In the genomic region with DNA sequence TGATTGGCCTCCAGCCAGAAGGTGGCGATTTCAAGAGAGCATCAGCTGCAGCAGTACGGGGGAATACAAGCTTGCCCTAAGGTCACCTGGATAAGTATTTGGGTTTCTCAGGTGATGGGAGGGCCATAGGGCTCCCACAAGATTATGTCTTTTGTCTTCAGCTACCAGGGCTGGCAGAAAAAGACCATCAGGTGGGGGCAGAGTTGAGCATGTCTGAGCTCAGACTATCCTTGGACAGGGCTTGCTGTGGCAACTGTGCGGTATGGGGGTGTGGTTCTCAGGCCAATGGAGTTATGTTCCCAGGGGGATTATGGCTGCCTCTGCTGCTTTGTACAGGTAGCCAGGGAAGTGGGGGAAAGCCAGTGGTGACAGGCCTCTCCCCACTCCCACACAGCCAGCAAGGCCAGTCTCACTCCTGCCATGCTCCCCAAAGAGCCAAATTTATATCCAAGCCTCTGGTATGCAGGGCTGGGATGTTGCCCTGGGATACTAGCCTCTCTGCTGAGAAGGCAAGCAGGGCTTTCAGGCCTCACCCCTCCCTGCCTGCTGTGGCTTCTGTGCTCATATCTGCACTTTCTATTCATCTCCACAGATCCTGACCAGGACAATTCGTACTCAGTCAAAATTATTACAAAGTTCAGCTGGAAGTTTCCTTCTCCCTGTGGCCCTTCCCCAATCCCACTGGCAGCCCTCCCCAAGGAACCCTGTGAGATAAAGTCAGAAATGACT, we compare ENCODE assay signal across 16 cellular contexts. TPM values are rescaled to one million over a fixed set of nuclear protein-coding genes. Genes with fewer than 3 reads are reported as not detected.
A peak's percentile ranks its signal among the peaks of the same experiment; 100 is the strongest.
DNase-seq lines count a peak whose midpoint lies in the region; ATAC-seq and TF ChIP-seq lines count a peak whose summit lies in the region.
"Had no signal": no experiment of that assay in that cellular context is flagged by ENCODE, and none has a peak within 500 bp of the region (broad histone marks: within the 10 kb centered on the region; RNA-seq: fewer than 3 reads in every experiment).

No MANE protein-coding gene starts in this region.

- peak overlapping the region; percentile 95 for H3K27ac Mint-ChIP-seq in activated naive CD4-positive, alpha-beta T cell treated with anti-CD3 and anti-CD28 coated beads, Interleukin-2, amount 50 U/mL, for 24 hours
- H3K27ac Mint-ChIP-seq in brain = peak overlapping the region in 3 of 5 experiments; percentile 22 to 80 (median 33)
- H3K27ac Mint-ChIP-seq in stimulated activated memory B cell treated with anti-CD40 and anti-IgM and Interleukin-4, amounts not matched to agents 10 μg/mL and 1 μg/mL and 100 μg/mL, for 72 hours = peak overlapping the region; percentile 88

- no peak overlapping the region for H3K27ac ChIP-seq in OCI-LY3 (ENCODE audit: low read length)
- H3K27ac ChIP-seq in RWPE1 = no peak overlapping the region
- H3K27ac ChIP-seq in lower lobe of right lung = no peak overlapping the region
- H3K27ac ChIP-seq: VCaP had no signal

- peaks cover 46% of the 10 kb centered on the region for H3K4me1 Mint-ChIP-seq in activated naive CD4-positive, alpha-beta T cell treated with anti-CD3 and anti-CD28 coated beads, Interleukin-2, amount 50 U/mL, for 24 hours
- no peaks in the 10 kb centered on the region for H3K4me1 Mint-ChIP-seq in brain
- H3K4me1 Mint-ChIP-seq in stimulated activated memory B cell treated with anti-CD40 and anti-IgM and Interleukin-4, amounts not matched to agents 10 μg/mL and 1 μg/mL and 100 μg/mL, for 72 hours = peaks cover 43% of the 10 kb centered on the region

- CTCF ChIA-PET in RWPE1 (lab: Yijun Ruan, JAX) = interaction anchor here (1.0 kb wide), 1 partner anchor 175 kb away, joined by 3 read pairs; no protein-coding TSS in a partner anchor

- H3K27me3 ChIP-seq in OCI-LY3 (ENCODE audit: low read depth, low read length) = no peaks in the 10 kb centered on the region
- H3K27me3 ChIP-seq in lower lobe of right lung (ENCODE audit: low read depth) = no peaks in the 10 kb centered on the region

- no peaks in the 10 kb centered on the region for H3K79me2 ChIP-seq in OCI-LY3 (ENCODE audit: low read length)

- no peak for ATAC-seq in stimulated activated memory B cell treated with anti-CD40 and anti-IgM and Interleukin-4, amounts not matched to agents 10 μg/mL and 1 μg/mL and 100 μg/mL, for 72 hours
- ATAC-seq in lower lobe of right lung (no peak), HG03108 (IDR thresholded peaks at IDR 0.05; ENCODE audit: unreplicated experiment) (no peak)

- H3K9me3 Mint-ChIP-seq in activated naive CD4-positive, alpha-beta T cell treated with anti-CD3 and anti-CD28 coated beads, Interleukin-2, amount 50 U/mL, for 24 hours = no peaks in the 10 kb centered on the region
- peaks cover 19 to 34% (median 32%) of the 10 kb centered on the region in 5 experiments for H3K9me3 Mint-ChIP-seq in brain
- H3K9me3 Mint-ChIP-seq in stimulated activated memory B cell treated with anti-CD40 and anti-IgM and Interleukin-4, amounts not matched to agents 10 μg/mL and 1 μg/mL and 100 μg/mL, for 72 hours = peaks cover 15% of the 10 kb centered on the region

- POLR2A ChIA-PET in RWPE1 (lab: Yijun Ruan, JAX; ENCODE audit: low non-redundant PET) = no interaction called here

- no peaks in the 10 kb centered on the region for H4K20me1 ChIP-seq in OCI-LY3 (ENCODE audit: insufficient read depth, low read length)

- H2AFZ ChIP-seq in OCI-LY3 (ENCODE audit: low read depth, low read length) = no peak overlapping the region

- H3K36me3 ChIP-seq in OCI-LY3 (replicated peaks; ENCODE audit: low read depth, low read length) = no peaks in the 10 kb centered on the region
- no peaks in the 10 kb centered on the region for H3K36me3 ChIP-seq in lower lobe of right lung

- H3K36me3 Mint-ChIP-seq in activated naive CD4-positive, alpha-beta T cell treated with anti-CD3 and anti-CD28 coated beads, Interleukin-2, amount 50 U/mL, for 24 hours = peaks cover 29% of the 10 kb centered on the region
- no peaks in the 10 kb centered on the region for H3K36me3 Mint-ChIP-seq in brain
- H3K36me3 Mint-ChIP-seq in stimulated activated memory B cell treated with anti-CD40 and anti-IgM and Interleukin-4, amounts not matched to agents 10 μg/mL and 1 μg/mL and 100 μg/mL, for 72 hours = peaks cover 53% of the 10 kb centered on the region

- no peak overlapping the region for H3K9ac ChIP-seq in OCI-LY3 (ENCODE audit: low read length)

- TF ChIP-seq CTCF in OCI-LY3 (IDR thresholded peaks at IDR 0.05; ENCODE audit: low read depth, low read length) (peak; percentile 12; the same call in 1 of the 2 replicates), brain (conservative IDR thresholded peaks at IDR 0.05) (no peak), RWPE1 (conservative IDR thresholded peaks at IDR 0.05; ENCODE audit: low read depth) (no peak), lower lobe of right lung (IDR thresholded peaks at IDR 0.05) (no peak)

- no peak for DNase-seq in activated naive CD4-positive, alpha-beta T cell treated with anti-CD3 and anti-CD28 coated beads, Interleukin-2, amount 50 U/mL, for 16 hours
- DNase-seq in RWPE1 (ENCODE audit: low spot score) = no peak
- DNase-seq in lower lobe of right lung = no peak
- DNase-seq: DMS 273 treated with DMSO at 0.1 percent for 48 hours, immature natural killer cell, MM.1S, mucosa of descending colon had no signal

- intact Hi-C loops in lower lobe of right lung (cut with DNase I) = loop anchor here (5.0 kb wide), 1 partner anchor 179 kb away; no protein-coding TSS in a partner anchor

- H3K4me3 Mint-ChIP-seq in activated naive CD4-positive, alpha-beta T cell treated with anti-CD3 and anti-CD28 coated beads, Interleukin-2, amount 50 U/mL, for 24 hours = peak overlapping the region; percentile 61
- H3K4me3 Mint-ChIP-seq in brain = no peak overlapping the region
- no peak overlapping the region for H3K4me3 Mint-ChIP-seq in stimulated activated memory B cell treated with anti-CD40 and anti-IgM and Interleukin-4, amounts not matched to agents 10 μg/mL and 1 μg/mL and 100 μg/mL, for 72 hours

- H3K9me3 ChIP-seq in OCI-LY3 (ENCODE audit: insufficient read depth, low read length) (no peaks in the 10 kb centered on the region), lower lobe of right lung (peaks cover 9% of the 10 kb centered on the region)

- H3K4me2 ChIP-seq in OCI-LY3 (ENCODE audit: low read length) = no peak overlapping the region

- H3K27me3 Mint-ChIP-seq in activated naive CD4-positive, alpha-beta T cell treated with anti-CD3 and anti-CD28 coated beads, Interleukin-2, amount 50 U/mL, for 24 hours = no peaks in the 10 kb centered on the region
- H3K27me3 Mint-ChIP-seq in brain = peaks cover 12% of the 10 kb centered on the region
- no peaks in the 10 kb centered on the region for H3K27me3 Mint-ChIP-seq in stimulated activated memory B cell treated with anti-CD40 and anti-IgM and Interleukin-4, amounts not matched to agents 10 μg/mL and 1 μg/mL and 100 μg/mL, for 72 hours

- H3K4me3 ChIP-seq in OCI-LY3 (ENCODE audit: low read length) (no peak overlapping the region), lower lobe of right lung (no peak overlapping the region)
- H3K4me3 ChIP-seq: mucosa of descending colon had no signal

- H3K4me1 ChIP-seq in OCI-LY3 (ENCODE audit: low read length) (peaks cover 41% of the 10 kb centered on the region), lower lobe of right lung (no peaks in the 10 kb centered on the region)

RNA-seq across cellular contexts. Expression of a gene that starts 26.7 kb away (rescaled TPM):
- 0.49 TPM for polyA plus RNA-seq in brain (ENCODE audit: insufficient read depth, low read depth, low replicate concordance)
- total RNA-seq in lower lobe of right lung = 24.1 TPM
- total RNA-seq: progenitor cell of endocrine pancreas, SK-MEL-5 had no signal

RNA-seq across cellular contexts. Expression of a gene that starts 40.9 kb away (rescaled TPM):
- polyA plus RNA-seq in brain (ENCODE audit: insufficient read depth, low read depth, low replicate concordance) = not detected
- total RNA-seq in lower lobe of right lung = 1.4 TPM
- total RNA-seq: frontal cortex, progenitor cell of endocrine pancreas, SK-MEL-5 had no signal

Comparison
In these comparisons a context has a peak if more than half of its experiments do, and no peak if none do; other contexts are left out.
1. H3K27ac Mint-ChIP-seq: peak in every context shown above with its lines; median percentile 95 in activated naive CD4-positive, alpha-beta T cell treated with anti-CD3 and anti-CD28 coated beads, Interleukin-2, amount 50 U/mL, for 24 hours; 88 in stimulated activated memory B cell treated with anti-CD40 and anti-IgM and Interleukin-4, amounts not matched to agents 10 μg/mL and 1 μg/mL and 100 μg/mL, for 72 hours; 33 in brain.